12 cellular contexts compared by ENCODE assay signal in the genomic region with DNA sequence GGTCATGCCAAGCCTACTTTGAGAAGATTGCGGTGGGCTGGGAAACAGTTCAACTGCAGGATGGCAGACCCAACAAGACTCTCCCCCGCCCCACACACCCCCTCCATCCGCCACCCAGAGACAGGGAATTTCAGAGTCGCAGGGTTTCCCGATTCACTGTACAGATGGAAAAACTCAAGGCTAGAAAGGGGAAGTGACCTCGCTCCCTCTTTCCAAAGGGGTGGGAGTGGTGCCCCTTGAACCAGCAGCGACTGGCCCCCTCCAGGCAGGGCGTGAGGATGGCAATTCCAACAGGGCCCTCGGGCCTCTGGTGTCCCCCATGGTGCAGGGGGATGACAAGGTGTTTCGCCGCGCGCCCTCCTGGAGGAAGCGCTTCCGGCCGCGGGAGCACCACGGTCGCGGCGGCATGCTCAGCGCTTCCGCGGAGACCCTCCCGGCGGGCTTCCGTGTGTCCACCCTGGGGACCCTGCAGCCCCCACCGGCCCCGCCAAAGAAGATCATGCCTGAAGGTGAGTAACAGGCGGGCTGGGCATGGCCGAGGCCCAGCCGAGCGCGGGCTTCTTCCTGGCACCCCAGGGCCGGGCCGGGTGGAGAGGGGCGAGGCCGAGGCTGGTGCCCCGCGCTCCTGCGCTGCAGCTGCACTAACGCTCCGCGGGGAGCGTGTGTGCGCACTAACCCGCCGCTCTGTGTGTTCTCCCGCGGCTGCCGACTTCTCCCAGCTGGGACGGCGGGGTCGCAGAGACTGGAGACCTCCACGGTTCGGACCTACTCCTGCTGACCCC. TPM values are rescaled to one million over a fixed set of nuclear protein-coding genes. Genes with fewer than 3 reads are reported as not detected.
DNase-seq lines count a peak whose midpoint lies in the region; ATAC-seq and TF ChIP-seq lines count a peak whose summit lies in the region.
"Had no signal": no experiment of that assay in that cellular context is flagged by ENCODE, and none has a peak within 500 bp of the region (broad histone marks: within the 10 kb centered on the region; RNA-seq: fewer than 3 reads in every experiment).

No MANE protein-coding gene starts in this region.

- H3K27me3 ChIP-seq in breast epithelium (no peaks in the 10 kb centered on the region), mammary epithelial cell (ENCODE audit: insufficient read depth, low read length) (no peaks in the 10 kb centered on the region), esophagus squamous epithelium (peaks cover 0 to 75% (median 5%) of the 10 kb centered on the region in 4 donors), uterus (no peaks in the 10 kb centered on the region)

- 56% methylated on average over 25 of the region's 56 CpGs for WGBS in mammary epithelial cell (ENCODE audit: low coverage, missing lambda C conversion rate)
- 17 to 47% methylated on average over 7 to 26 of the region's 56 CpGs for WGBS in esophagus squamous epithelium, 2 donors

- H3K9me3 Mint-ChIP-seq in nephron progenitor cell, result peaks cover 3% of the 10 kb centered on the region

- H3K9me3 ChIP-seq in breast epithelium (no peaks in the 10 kb centered on the region), mammary epithelial cell (replicated peaks; ENCODE audit: insufficient read depth, low read length) (no peaks in the 10 kb centered on the region), esophagus squamous epithelium (no peaks in the 10 kb centered on the region), uterus (no peaks in the 10 kb centered on the region)

- CTCF ChIA-PET in mammary epithelial cell (lab: Charles Lee; ENCODE audit: low non-redundant PET), result no interaction called here

- no peak for ATAC-seq in HG02973 (IDR thresholded peaks at IDR 0.05; ENCODE audit: unreplicated experiment)

- no peaks in the 10 kb centered on the region for H3K36me3 ChIP-seq in breast epithelium
- no peaks in the 10 kb centered on the region for H3K36me3 ChIP-seq in mammary epithelial cell (ENCODE audit: insufficient read depth, low read length)
- no peaks in the 10 kb centered on the region for H3K36me3 ChIP-seq in esophagus squamous epithelium
- no peaks in the 10 kb centered on the region for H3K36me3 ChIP-seq in uterus

- H3K4me1 ChIP-seq in breast epithelium, result no peaks in the 10 kb centered on the region
- H3K4me1 ChIP-seq in mammary epithelial cell (ENCODE audit: insufficient read depth, low read length), result no peaks in the 10 kb centered on the region
- peaks cover 0 to 14% (median 7%) of the 10 kb centered on the region in 3 donors for H3K4me1 ChIP-seq in esophagus squamous epithelium
- no peaks in the 10 kb centered on the region for H3K4me1 ChIP-seq in uterus

- no peak overlapping the region for H3K27ac Mint-ChIP-seq in nephron progenitor cell

- in situ Hi-C loops in mammary epithelial cell (cut with MboI; ENCODE audit: low sequenced_read_pairs in 2 of 2), result no loop called here

- intact Hi-C loops in breast epithelium (cut with DNase I; ENCODE audit: low total_unique reads) (no loop called here), mammary epithelial cell (cut with micrococcal nuclease) (no loop called here), esophagus squamous epithelium (cut with DNase I) (no loop called here), uterus (cut with DNase I; ENCODE audit: low total_unique reads) (no loop called here)

- H3K79me2 ChIP-seq in mammary epithelial cell (ENCODE audit: insufficient read depth, low read length), result no peaks in the 10 kb centered on the region

- DNase-seq in breast epithelium (ENCODE audit: low spot score in 2 of 2), result no peak
- DNase-seq in mammary epithelial cell, result no peak
- no peak for DNase-seq in esophagus squamous epithelium (lab: John Stamatoyannopoulos, UW)
- DNase-seq in nephron progenitor cell, result peak; percentile 39
- DNase-seq in uterus, result no peak
- DNase-seq in Kasumi-1 (lab: John Stamatoyannopoulos, UW), result no peak
- no peak for DNase-seq in NCI-H2029 (lab: John Stamatoyannopoulos, UW)
- DNase-seq: activated CD4-positive, alpha-beta T cell treated with anti-CD3 and anti-CD28 coated beads, Interleukin-2, amount 50 U/mL, for 4 hours; NCI-H1436 had no signal

- no peak overlapping the region for H2AFZ ChIP-seq in mammary epithelial cell (ENCODE audit: low read depth, low read length)

- peaks cover 78% of the 10 kb centered on the region for H3K27me3 Mint-ChIP-seq in nephron progenitor cell (ENCODE audit: low read depth, poor library complexity)

- peaks cover 65% of the 10 kb centered on the region for H3K36me3 Mint-ChIP-seq in nephron progenitor cell (ENCODE audit: low read depth)

- no peak overlapping the region for H3K9ac ChIP-seq in mammary epithelial cell (ENCODE audit: insufficient read depth, low read length)

- no peak overlapping the region for H3K4me2 ChIP-seq in mammary epithelial cell (ENCODE audit: insufficient read depth, low read depth, low read length)

- H3K27ac ChIP-seq in breast epithelium (no peak overlapping the region), mammary epithelial cell (ENCODE audit: insufficient read depth, low read depth, low read length) (no peak overlapping the region), esophagus squamous epithelium (no peak overlapping the region), uterus (no peak overlapping the region)

- H3K4me3 ChIP-seq in breast epithelium, result peak overlapping the region; percentile 27 to 61 (median 36)
- H3K4me3 ChIP-seq in mammary epithelial cell (replicated peaks in 1 of 3; ENCODE audit: insufficient read depth in 1 of 3, low read depth in 2 of 3, low read length in 3 of 3), result no peak overlapping the region
- H3K4me3 ChIP-seq in esophagus squamous epithelium, result peak overlapping the region; percentile 1 to 59 (median 22)
- peak overlapping the region; percentile 1 to 4 for H3K4me3 ChIP-seq in uterus

- TF ChIP-seq CTCF in breast epithelium (IDR thresholded peaks at IDR 0.05) (no peak), mammary epithelial cell (conservative IDR thresholded peaks at IDR 0.05 in 1 of 2, IDR thresholded peaks at IDR 0.05 in 1 of 2; ENCODE audit: extremely low read depth in 1 of 2, insufficient read depth in 1 of 2, low read depth in 1 of 2, low read length in 2 of 2) (no peak), esophagus squamous epithelium (IDR thresholded peaks at IDR 0.05) (no peak), nephron progenitor cell (IDR thresholded peaks at IDR 0.05) (no peak), uterus (IDR thresholded peaks at IDR 0.05) (no peak)

- BruUV-seq in mammary epithelial cell (replicated peaks; lab: Mats Ljungman, UMichigan), result no TSS peak

- TF ChIP-seq POLR2A in breast epithelium (IDR thresholded peaks at IDR 0.05) (no peak), esophagus squamous epithelium (IDR thresholded peaks at IDR 0.05) (no peak), uterus (IDR thresholded peaks at IDR 0.05) (no peak)

- H3K4me1 Mint-ChIP-seq in nephron progenitor cell, result peaks cover 13% of the 10 kb centered on the region

- H3K4me3 Mint-ChIP-seq in nephron progenitor cell, result peak overlapping the region; percentile 57

- H4K20me1 ChIP-seq in mammary epithelial cell (ENCODE audit: insufficient read depth, low read length), result no peaks in the 10 kb centered on the region

- dilution Hi-C loops in mammary epithelial cell (cut with HindIII; ENCODE audit: low sequenced_read_pairs), result no loop called here

RNA-seq across cellular contexts. Expression of gene MYOG, which starts 10.4 kb away (rescaled TPM):
- total RNA-seq in breast epithelium (not detected), mammary epithelial cell (not detected), esophagus squamous epithelium (not detected), uterus (not detected)
- polyA plus RNA-seq in mammary epithelial cell, result not detected
- polyA minus RNA-seq in mammary epithelial cell, result not detected
- total RNA-seq: osteocyte, RPMI7951 had no signal

RNA-seq across cellular contexts. Expression of gene PPFIA4, which starts 49.1 kb away (rescaled TPM):
- total RNA-seq in breast epithelium (1 to 10 TPM in 2 of 3 donors, under 1 TPM in 1; 0.80 to 5.6 (median 2.9) TPM), mammary epithelial cell (1 to 10 TPM; 8.2 to 8.3 TPM), esophagus squamous epithelium (1 to 10 TPM in 2 of 4 donors, under 1 TPM in 2; 0.35 to 1.7 (median 0.93) TPM), uterus (1 to 10 TPM in 2 of 4 donors, under 1 TPM in 1, not detected in 1; 0.26 to 7.6 (median 6.5) TPM)
- 4.7 TPM for polyA plus RNA-seq in mammary epithelial cell
- 7.1 TPM for polyA minus RNA-seq in mammary epithelial cell

RNA-seq across cellular contexts. Expression of gene ADORA1, which starts 52.1 kb away (rescaled TPM):
- total RNA-seq in breast epithelium, result 10 to 100 TPM in 1 of 3 donors, 1 to 10 TPM in 1, under 1 TPM in 1; 0.64 to 14.5 (median 5.2) TPM
- total RNA-seq in mammary epithelial cell, result 1 to 10 TPM in 1 of 2 donors, under 1 TPM in 1; 0.96 to 1.7 TPM
- 0.74 TPM for polyA plus RNA-seq in mammary epithelial cell
- polyA minus RNA-seq in mammary epithelial cell, result not detected
- 1 to 10 TPM in 1 of 4 donors, under 1 TPM in 2, not detected in 1; 0.64 to 1.7 (median 0.66) TPM for total RNA-seq in esophagus squamous epithelium
- total RNA-seq in uterus, result 1 to 10 TPM in 2 of 4 donors, not detected in 2; 3.0 TPM

Comparison
In these comparisons a context has a peak if more than half of its experiments do, and no peak if none do; other contexts are left out.
1. H3K4me3 ChIP-seq: peak in breast epithelium (3 of 3), esophagus squamous epithelium (4 of 4) and uterus (2 of 2); none in mammary epithelial cell (0 of 3).